In the genomic region with DNA sequence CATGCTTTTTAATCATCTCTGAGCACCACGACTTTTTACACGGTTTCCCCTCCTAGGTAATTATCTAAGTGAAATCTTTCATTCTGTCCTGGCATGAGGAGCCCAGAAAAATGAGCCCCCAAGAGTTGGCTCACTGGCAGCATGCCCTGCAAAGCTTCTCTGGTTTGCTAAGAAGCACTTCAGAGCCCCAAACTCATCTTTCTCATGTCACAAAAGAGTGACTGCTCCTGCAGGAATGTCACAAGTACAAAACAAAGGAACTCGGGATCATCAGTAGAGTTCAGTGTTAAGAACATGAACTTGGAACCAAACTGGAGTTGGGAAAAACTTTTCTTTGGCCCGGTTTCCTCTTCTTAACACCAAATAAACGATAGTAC, we compare ENCODE assay signal across 8 cellular contexts.
DNase-seq lines count a peak whose midpoint lies in the region; ATAC-seq and TF ChIP-seq lines count a peak whose summit lies in the region.

No MANE protein-coding gene starts in this region.

- H4K20me1 ChIP-seq in H9 (ENCODE audit: control insufficient read depth, insufficient read depth, insufficient read length) (no peaks in the 10 kb centered on the region), smooth muscle cell (ENCODE audit: low read depth) (no peaks in the 10 kb centered on the region)

- POLR2A ChIA-PET in WTC11 (lab: Charles Lee): interaction anchor here (0.6 kb wide), 1 partner anchor 243 kb away, joined by 5 read pairs; no protein-coding TSS in a partner anchor

- H2BK120ac ChIP-seq in H9 (ENCODE audit: low read depth, low read length, poor library complexity, severe bottlenecking): no peak overlapping the region

- H3K79me1 ChIP-seq in H9 (ENCODE audit: insufficient read depth, low read depth, low read length, poor library complexity, severe bottlenecking): no peaks in the 10 kb centered on the region

- TF ChIP-seq CTCF in H9 (conservative IDR thresholded peaks at IDR 0.05) (no peak), WTC11 (IDR thresholded peaks at IDR 0.05) (no peak; the same call in 1 of the 2 replicates), smooth muscle cell (IDR thresholded peaks at IDR 0.05; ENCODE audit: borderline replicate concordance, insufficient read depth, poor library complexity, severe bottlenecking) (no peak)

- no peak overlapping the region for H3K56ac ChIP-seq in H9 (ENCODE audit: insufficient read length, low read depth, low read length)

- H3K27ac ChIP-seq in H9 (ENCODE audit: insufficient read length, low read depth, low read length) (no peak overlapping the region), smooth muscle cell (ENCODE audit: low read depth) (peak overlapping the region; percentile 62)

- no peaks in the 10 kb centered on the region for H3K9me3 ChIP-seq in H9 (ENCODE audit: control insufficient read depth, low read depth, low read length)
- H3K9me3 ChIP-seq in smooth muscle cell (replicated peaks; ENCODE audit: low read depth): no peaks in the 10 kb centered on the region

- H3K18ac ChIP-seq in H9 (ENCODE audit: insufficient read length, low read depth, low read length): no peak overlapping the region

- H2BK20ac ChIP-seq in H9 (ENCODE audit: low read depth, low read length, poor library complexity, severe bottlenecking): no peak overlapping the region

- no peak overlapping the region for H3K4ac ChIP-seq in H9 (ENCODE audit: low read depth, low read length)

- peaks cover 6% of the 10 kb centered on the region for H3F3A ChIP-seq in smooth muscle cell (ENCODE audit: low read depth)

- H2AK5ac ChIP-seq in H9 (ENCODE audit: insufficient read length, low read length): no peak overlapping the region

- DNase-seq in H9: no peak
- DNase-seq in WTC11 (ENCODE audit: low spot score): no peak
- no peak for DNase-seq in smooth muscle cell (lab: John Stamatoyannopoulos, UW; ENCODE audit: unreplicated experiment)
- no peak for DNase-seq in ureter (ENCODE audit: low spot score)
- no peak for DNase-seq in NCI-H2029 (lab: John Stamatoyannopoulos, UW)
- no peak for DNase-seq in SIG-M5 (lab: John Stamatoyannopoulos, UW)
- DNase-seq in NCI-H226: no peak

- H4K8ac ChIP-seq in H9 (replicated peaks; ENCODE audit: insufficient read length, low read depth, low read length): no peak overlapping the region

- H3K23me2 ChIP-seq in H9 (ENCODE audit: insufficient read length, low read depth, low read length, poor library complexity, severe bottlenecking): no peaks in the 10 kb centered on the region

- H3K9ac ChIP-seq in H9 (ENCODE audit: extremely low read depth, insufficient read length, low read length) (no peak overlapping the region), smooth muscle cell (ENCODE audit: low read depth) (peak overlapping the region; percentile 58)

- H3K4me3 Mint-ChIP-seq in H9 (peak overlapping the region; percentile 53 to 72), WTC11 (peak overlapping the region; percentile 71)

- H3K79me2 ChIP-seq in H9 (ENCODE audit: insufficient read depth, low read length): no peaks in the 10 kb centered on the region
- no peaks in the 10 kb centered on the region for H3K79me2 ChIP-seq in smooth muscle cell (ENCODE audit: low read depth)

- H3K23ac ChIP-seq in H9 (ENCODE audit: insufficient read length, low read depth, low read length): no peak overlapping the region

- WGBS in H9 (ENCODE audit: extremely low coverage, insufficient read length, low lambda C conversion rate): no CpG with 5 or more reads among the region's 5 CpGs
- 24% methylated on average over 5 of the region's 5 CpGs for WGBS in smooth muscle cell (ENCODE audit: low lambda C conversion rate)

- H3K4me1 ChIP-seq in H9 (ENCODE audit: insufficient read depth, low read length): peaks cover 6% of the 10 kb centered on the region; the same call in 1 of the 2 replicates
- H3K4me1 ChIP-seq in smooth muscle cell (ENCODE audit: low read depth): peaks cover 16% of the 10 kb centered on the region

- no peak overlapping the region for H2BK12ac ChIP-seq in H9 (ENCODE audit: insufficient read length, low read depth, low read length)

- H3K27ac Mint-ChIP-seq in H9: peak overlapping the region in 2 of 3 experiments; percentile 86 to 92; a peak in 4 of 7 replicates
- peak overlapping the region; percentile 94 for H3K27ac Mint-ChIP-seq in WTC11

- peaks cover 35% of the 10 kb centered on the region for H3K27me3 Mint-ChIP-seq in H9 (ENCODE audit: low read depth)
- H3K27me3 Mint-ChIP-seq in WTC11 (ENCODE audit: low read depth): peaks cover 2% of the 10 kb centered on the region

- no peak overlapping the region for H3T11ph ChIP-seq in H9 (ENCODE audit: low read length)

- peaks cover 28 to 29% of the 10 kb centered on the region in 2 experiments for H3K4me1 Mint-ChIP-seq in H9
- H3K4me1 Mint-ChIP-seq in WTC11: peaks cover 48% of the 10 kb centered on the region

- H3K9me3 Mint-ChIP-seq in H9 (no peaks in the 10 kb centered on the region; a peak in 1 of 5 replicates), WTC11 (no peaks in the 10 kb centered on the region)

- no peak overlapping the region for H4K91ac ChIP-seq in H9 (ENCODE audit: insufficient read length, low read depth, low read length)

- no peak overlapping the region for H4K5ac ChIP-seq in H9 (ENCODE audit: insufficient read length, low read depth, low read length)

- H3K36me3 Mint-ChIP-seq in H9 (ENCODE audit: insufficient read depth in 1 of 3, low read depth in 3 of 3) (no peaks in the 10 kb centered on the region), WTC11 (no peaks in the 10 kb centered on the region)

- H3K14ac ChIP-seq in H9 (ENCODE audit: insufficient read depth, low read length): no peak overlapping the region

- H2BK5ac ChIP-seq in H9 (ENCODE audit: insufficient read length, low read length): no peak overlapping the region

- H2BK15ac ChIP-seq in H9 (ENCODE audit: low read depth, low read length): no peak overlapping the region

- H3K4me3 ChIP-seq in iPS-11a (ENCODE audit: low read depth, low read length) (peak overlapping the region; percentile 28), smooth muscle cell (peak overlapping the region; percentile 53)

- peak overlapping the region; percentile 65 for H3K4me2 ChIP-seq in H9 (ENCODE audit: insufficient read depth, insufficient read length, low read length)
- peak overlapping the region; percentile 84 for H3K4me2 ChIP-seq in smooth muscle cell

- H3K36me3 ChIP-seq in smooth muscle cell (ENCODE audit: low read depth): no peaks in the 10 kb centered on the region

- ATAC-seq in WTC11: no peak

- CTCF ChIA-PET in WTC11 (lab: Charles Lee): interaction anchor here (0.8 to 3.4 kb wide), 12 partner anchors 9 to 210 kb away, joined by 3 to 19 read pairs (median 4); partner anchors contain the start of gene FOXB1

- H2AFZ ChIP-seq in H9 (ENCODE audit: low read length) (no peak overlapping the region), smooth muscle cell (ENCODE audit: low read depth) (peak overlapping the region; percentile 72)

- H3K27me3 ChIP-seq in H9 (ENCODE audit: insufficient read depth, low read length) (no peaks in the 10 kb centered on the region), smooth muscle cell (ENCODE audit: low read depth) (no peaks in the 10 kb centered on the region)

TF ChIP-seq in WTC11, 78 proteins besides CTCF, POLR2A, EP300 and RAD21 (continues in another document):
- TF ChIP-seq JAZF1 (CRISPR knock-in tag; IDR thresholded peaks at IDR 0.05): no peak
- no peak for TF ChIP-seq ZNF671 (CRISPR knock-in tag; IDR thresholded peaks at IDR 0.05)
- TF ChIP-seq CBFB (CRISPR knock-in tag; IDR thresholded peaks at IDR 0.05; ENCODE audit: low read depth): no peak
- TF ChIP-seq IRF2 (CRISPR knock-in tag; IDR thresholded peaks at IDR 0.05; ENCODE audit: borderline replicate concordance, low read depth): no peak
- TF ChIP-seq ZNF232 (CRISPR knock-in tag; IDR thresholded peaks at IDR 0.05): no peak
- no peak for TF ChIP-seq ZNF138 (CRISPR knock-in tag; conservative IDR thresholded peaks at IDR 0.05)
- TF ChIP-seq KAT7 (CRISPR knock-in tag; IDR thresholded peaks at IDR 0.05; ENCODE audit: borderline replicate concordance): no peak
- no peak for TF ChIP-seq ZBTB43 (CRISPR knock-in tag; IDR thresholded peaks at IDR 0.05)
- TF ChIP-seq, protein P1, sequence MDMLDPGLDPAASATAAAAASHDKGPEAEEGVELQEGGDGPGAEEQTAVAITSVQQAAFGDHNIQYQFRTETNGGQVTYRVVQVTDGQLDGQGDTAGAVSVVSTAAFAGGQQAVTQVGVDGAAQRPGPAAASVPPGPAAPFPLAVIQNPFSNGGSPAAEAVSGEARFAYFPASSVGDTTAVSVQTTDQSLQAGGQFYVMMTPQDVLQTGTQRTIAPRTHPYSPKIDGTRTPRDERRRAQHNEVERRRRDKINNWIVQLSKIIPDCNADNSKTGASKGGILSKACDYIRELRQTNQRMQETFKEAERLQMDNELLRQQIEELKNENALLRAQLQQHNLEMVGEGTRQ (CRISPR knock-in tag; IDR thresholded peaks at IDR 0.05): no peak
- TF ChIP-seq, protein P2, sequence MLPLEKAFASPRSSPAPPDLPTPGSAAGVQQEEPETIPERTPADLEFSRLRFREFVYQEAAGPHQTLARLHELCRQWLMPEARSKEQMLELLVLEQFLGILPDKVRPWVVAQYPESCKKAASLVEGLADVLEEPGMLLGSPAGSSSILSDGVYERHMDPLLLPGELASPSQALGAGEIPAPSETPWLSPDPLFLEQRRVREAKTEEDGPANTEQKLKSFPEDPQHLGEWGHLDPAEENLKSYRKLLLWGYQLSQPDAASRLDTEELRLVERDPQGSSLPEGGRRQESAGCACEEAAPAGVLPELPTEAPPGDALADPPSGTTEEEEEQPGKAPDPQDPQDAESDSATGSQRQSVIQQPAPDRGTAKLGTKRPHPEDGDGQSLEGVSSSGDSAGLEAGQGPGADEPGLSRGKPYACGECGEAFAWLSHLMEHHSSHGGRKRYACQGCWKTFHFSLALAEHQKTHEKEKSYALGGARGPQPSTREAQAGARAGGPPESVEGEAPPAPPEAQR (CRISPR knock-in tag; IDR thresholded peaks at IDR 0.05): no peak
